ENCODE assay signal across 29 cellular contexts in the genomic region with DNA sequence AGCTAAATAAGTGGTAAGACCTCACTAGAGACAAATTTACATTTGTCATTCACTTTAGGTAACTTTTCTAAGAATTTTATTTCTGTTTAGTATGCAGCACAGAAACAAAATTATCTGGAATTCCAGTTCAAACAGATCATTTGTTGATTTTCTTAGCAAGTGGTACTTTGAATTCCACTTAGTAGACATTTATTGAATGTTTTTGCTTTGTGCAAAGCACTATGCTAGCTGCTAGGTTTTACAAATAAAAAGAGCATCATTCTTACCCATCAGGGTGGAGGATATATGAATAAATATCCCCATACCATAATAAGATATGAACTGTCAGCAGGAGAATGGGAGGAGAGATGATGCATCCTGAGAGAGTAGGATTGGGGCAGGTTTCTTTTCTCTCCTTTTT.
"Had no signal": no experiment of that assay in that cellular context is flagged by ENCODE, and none has a peak within 500 bp of the region (broad histone marks: within the 10 kb centered on the region; RNA-seq: fewer than 3 reads in every experiment).

No MANE protein-coding gene starts in this region.

- H3K4me3 ChIP-seq: colonic mucosa, coronary artery, dorsolateral prefrontal cortex, esophagus muscularis mucosa, esophagus squamous epithelium, gastrocnemius medialis, gastroesophageal sphincter, heart left ventricle, heart right ventricle had no signal

- H3K27ac Mint-ChIP-seq: dendritic cell treated with granulocyte-macrophage colony-stimulating factor and Interleukin-4, amounts not matched to agents 40 ng/mL and 50 ng/mL, for 4 days; effector memory CD8-positive, alpha-beta T cell; endodermal cell had no signal

- ATAC-seq: effector memory CD8-positive, alpha-beta T cell; esophagus mucosa; foreskin keratinocyte; gastrocnemius medialis; gastroesophageal sphincter; heart left ventricle; heart right ventricle had no signal

- H3K27me3 ChIP-seq: colonic mucosa, dorsolateral prefrontal cortex, esophagus muscularis mucosa, esophagus squamous epithelium, foreskin keratinocyte, gastrocnemius medialis, gastroesophageal sphincter, heart left ventricle, heart right ventricle had no signal

- H3K4me1 ChIP-seq: colonic mucosa, esophagus muscularis mucosa, esophagus squamous epithelium, foreskin keratinocyte, gastrocnemius medialis, gastroesophageal sphincter had no signal

- DNase-seq: colonic mucosa; cortex of kidney; dermis blood vessel endothelial cell; dorsolateral prefrontal cortex; effector CD4-positive, alpha-beta T cell; effector CD8-positive, alpha-beta T cell; effector memory CD4-positive, alpha-beta T cell; effector memory CD8-positive, alpha-beta T cell; endodermal cell; erythroblast; esophagus squamous epithelium; foreskin fibroblast; foreskin keratinocyte; foreskin melanocyte; gastrocnemius medialis; glutamatergic neuron; head of caudate nucleus; heart left ventricle; heart right ventricle had no signal

- H3K27ac ChIP-seq: colonic mucosa, coronary artery, dorsolateral prefrontal cortex, epithelial cell of prostate, esophagus muscularis mucosa, esophagus squamous epithelium, foreskin keratinocyte, gastrocnemius medialis, gastroesophageal sphincter, heart left ventricle, heart right ventricle had no signal

- H3K9me3 Mint-ChIP-seq: effector memory CD8-positive, alpha-beta T cell had no signal

- FAIRE-seq: colon, endometrium, endothelial cell of umbilical vein, frontal cortex had no signal

- H3K9me3 ChIP-seq: colonic mucosa, esophagus muscularis mucosa, esophagus squamous epithelium, gastrocnemius medialis, gastroesophageal sphincter, heart left ventricle had no signal

- H3K36me3 ChIP-seq: colonic mucosa, esophagus muscularis mucosa, esophagus squamous epithelium, gastrocnemius medialis, gastroesophageal sphincter, heart left ventricle, heart right ventricle had no signal
